1 cellular context compared by ENCODE assay signal in genomic region chr12:52232233-52232915, GRCh38.
TF ChIP-seq lines count a peak whose summit lies in the region.

No MANE protein-coding gene starts in this region.

TF ChIP-seq in SK-N-SH, 30 proteins besides CTCF, POLR2A, EP300 and RAD21 (continued from another document):
- TF ChIP-seq FOSL2 (IDR thresholded peaks at IDR 0.05; ENCODE audit: borderline replicate concordance, low read depth) (no peak), NFIC (IDR thresholded peaks at IDR 0.05; ENCODE audit: borderline replicate concordance) (no peak), ELF1 (IDR thresholded peaks at IDR 0.05) (no peak), CHD2 (IDR thresholded peaks at IDR 0.05; ENCODE audit: low read length, partially characterized antibody) (no peak), RCOR1 (IDR thresholded peaks at IDR 0.05; ENCODE audit: low read length) (no peak)
- TF ChIP-seq, protein P1, sequence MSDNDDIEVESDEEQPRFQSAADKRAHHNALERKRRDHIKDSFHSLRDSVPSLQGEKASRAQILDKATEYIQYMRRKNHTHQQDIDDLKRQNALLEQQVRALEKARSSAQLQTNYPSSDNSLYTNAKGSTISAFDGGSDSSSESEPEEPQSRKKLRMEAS (IDR thresholded peaks at IDR 0.05; ENCODE audit: low read depth), result no peak
